16 cellular contexts compared by ENCODE assay signal in genomic region chr5:177024559-177024958, GRCh38. TPM values are rescaled to one million over a fixed set of nuclear protein-coding genes. Genes with fewer than 3 reads are reported as not detected.
DNase-seq lines count a peak whose midpoint lies in the region; ATAC-seq, FAIRE-seq and TF ChIP-seq lines count a peak whose summit lies in the region.
"Had no signal": no experiment of that assay in that cellular context is flagged by ENCODE, and none has a peak within 500 bp of the region (broad histone marks: within the 10 kb centered on the region; RNA-seq: fewer than 3 reads in every experiment).

No MANE protein-coding gene starts in this region.

- peaks cover 0 to 2% of the 10 kb centered on the region in 2 donors for H3K27me3 Mint-ChIP-seq in CD8-positive, alpha-beta memory T cell
- H3K27me3 Mint-ChIP-seq in activated T-helper 17 cell treated with anti-CD3 and anti-CD28 coated beads, Interleukin-2, amount 50 U/mL, for 72 hours: no peaks in the 10 kb centered on the region
- H3K27me3 Mint-ChIP-seq in memory B cell: no peaks in the 10 kb centered on the region

- no peak overlapping the region for H3K4me3 ChIP-seq in A549
- no peak overlapping the region for H3K4me3 ChIP-seq in CD8-positive, alpha-beta memory T cell (ENCODE audit: low read length)
- H3K4me3 ChIP-seq: coronary artery, pancreas, vagina had no signal

- peak overlapping the region; percentile 24 to 86 (median 47) for H3K4me3 Mint-ChIP-seq in CD8-positive, alpha-beta memory T cell
- peak overlapping the region; percentile 95 for H3K4me3 Mint-ChIP-seq in activated T-helper 17 cell treated with anti-CD3 and anti-CD28 coated beads, Interleukin-2, amount 50 U/mL, for 72 hours
- no peak overlapping the region for H3K4me3 Mint-ChIP-seq in memory B cell

- no peak for TF ChIP-seq POLR2A in A549 (IDR thresholded peaks at IDR 0.05; ENCODE audit: low read length)

- no peak for TF ChIP-seq CTCF in A549 (IDR thresholded peaks at IDR 0.05)

- no peak for TF ChIP-seq EP300 in A549 (IDR thresholded peaks at IDR 0.05)

- H3K36me3 ChIP-seq in CD8-positive, alpha-beta memory T cell (ENCODE audit: insufficient read depth, low read length): no peaks in the 10 kb centered on the region
- H3K36me3 ChIP-seq: pancreas, vagina had no signal

- no peak for FAIRE-seq in A549 (lab: Jason Lieb, UNC)
- FAIRE-seq: pancreas, small intestine had no signal

- H3K4me1 ChIP-seq in A549: peaks cover 25% of the 10 kb centered on the region
- H3K4me1 ChIP-seq in CD8-positive, alpha-beta memory T cell (ENCODE audit: insufficient read depth, low read length): peaks cover 23% of the 10 kb centered on the region

- no peaks in the 10 kb centered on the region for H3K27me3 ChIP-seq in CD8-positive, alpha-beta memory T cell (ENCODE audit: insufficient read depth, low read length, poor library complexity, severe bottlenecking)
- H3K27me3 ChIP-seq: pancreas, vagina had no signal

- H3K36me3 Mint-ChIP-seq in CD8-positive, alpha-beta memory T cell: peaks cover 3 to 35% (median 8%) of the 10 kb centered on the region in 3 donors
- peaks cover 43% of the 10 kb centered on the region for H3K36me3 Mint-ChIP-seq in activated T-helper 17 cell treated with anti-CD3 and anti-CD28 coated beads, Interleukin-2, amount 50 U/mL, for 72 hours (ENCODE audit: low read depth)
- H3K36me3 Mint-ChIP-seq in memory B cell: peaks cover 7% of the 10 kb centered on the region

- no peaks in the 10 kb centered on the region for H3K9me3 ChIP-seq in A549
- H3K9me3 ChIP-seq in CD8-positive, alpha-beta memory T cell (ENCODE audit: low read length): no peaks in the 10 kb centered on the region
- H3K9me3 ChIP-seq: pancreas, vagina had no signal

- H3K4me2 ChIP-seq in A549: peak overlapping the region; percentile 19; the same call in 1 of the 3 replicates

- WGBS in A549 (ENCODE audit: missing lambda C conversion rate): 88% methylated on average over 1 of the region's 1 CpG

- POLR2A ChIA-PET in A549 (lab: Yijun Ruan, JAX): no interaction called here
- POLR2A ChIA-PET in CD8-positive, alpha-beta memory T cell (lab: Charles Lee): no interaction called here

- H3K4me1 Mint-ChIP-seq in CD8-positive, alpha-beta memory T cell: peaks cover 37 to 54% (median 50%) of the 10 kb centered on the region in 3 donors
- H3K4me1 Mint-ChIP-seq in activated T-helper 17 cell treated with anti-CD3 and anti-CD28 coated beads, Interleukin-2, amount 50 U/mL, for 72 hours: peaks cover 28% of the 10 kb centered on the region
- H3K4me1 Mint-ChIP-seq in memory B cell: peaks cover 25% of the 10 kb centered on the region

- ATAC-seq in A549: no peak
- ATAC-seq in activated T-helper 17 cell treated with anti-CD3 and anti-CD28 coated beads, Interleukin-2, amount 50 U/mL, for 72 hours (replicated peaks): peak; percentile 24
- no peak for ATAC-seq in memory B cell (ENCODE audit: low read depth)
- ATAC-seq in GM21447 (IDR thresholded peaks at IDR 0.05; ENCODE audit: unreplicated experiment): no peak
- ATAC-seq: pancreas had no signal

- TF ChIP-seq RAD21 in A549 (conservative IDR thresholded peaks at IDR 0.05 in 1 of 2, IDR thresholded peaks at IDR 0.05 in 1 of 2): no peak

- CTCF ChIA-PET in A549 (lab: Yijun Ruan, JAX): interaction anchor here (1.1 to 1.4 kb wide), 2 partner anchors 47 to 366 kb away, joined by 3 to 4 read pairs; no protein-coding TSS in a partner anchor
- CTCF ChIA-PET in CD8-positive, alpha-beta memory T cell (lab: Charles Lee): interaction anchor here (0.9 kb wide), 1 partner anchor 19 kb away, joined by 3 read pairs; no protein-coding TSS in a partner anchor

- H3K27ac ChIP-seq in A549: no peak overlapping the region
- H3K27ac ChIP-seq in CD8-positive, alpha-beta memory T cell (ENCODE audit: low read depth, low read length): no peak overlapping the region
- H3K27ac ChIP-seq: coronary artery, epithelial cell of prostate, pancreas, vagina had no signal

- H3K9me3 Mint-ChIP-seq in CD8-positive, alpha-beta memory T cell: no peaks in the 10 kb centered on the region
- H3K9me3 Mint-ChIP-seq in activated T-helper 17 cell treated with anti-CD3 and anti-CD28 coated beads, Interleukin-2, amount 50 U/mL, for 72 hours: no peaks in the 10 kb centered on the region
- H3K9me3 Mint-ChIP-seq in memory B cell: no peaks in the 10 kb centered on the region

- DNase-seq in A549 (ENCODE audit: low read depth in 1 of 2, low spot score in 1 of 2): no peak
- DNase-seq in CD8-positive, alpha-beta memory T cell: no peak
- DNase-seq in memory B cell (ENCODE audit: low spot score in 2 of 2): no peak
- DNase-seq in COLO829 (ENCODE audit: low spot score): no peak
- DNase-seq in NCI-H1417 (lab: John Stamatoyannopoulos, UW): no peak
- no peak for DNase-seq in NCI-H2107 (lab: John Stamatoyannopoulos, UW)
- DNase-seq: amygdala, islet precursor cell, NCI-H1048, pancreas, small intestine had no signal

- peak overlapping the region; percentile 56 to 93 (median 62) for H3K27ac Mint-ChIP-seq in CD8-positive, alpha-beta memory T cell
- H3K27ac Mint-ChIP-seq in activated T-helper 17 cell treated with anti-CD3 and anti-CD28 coated beads, Interleukin-2, amount 50 U/mL, for 72 hours: peak overlapping the region; percentile 72
- peak overlapping the region; percentile 7 for H3K27ac Mint-ChIP-seq in memory B cell

TF ChIP-seq in A549, 52 proteins besides CTCF, POLR2A, EP300 and RAD21:
- TF ChIP-seq ESRRA (IDR thresholded peaks at IDR 0.05; ENCODE audit: borderline replicate concordance, low read length) (no peak), USF2 (IDR thresholded peaks at IDR 0.05) (no peak), HDAC2 (IDR thresholded peaks at IDR 0.05) (no peak), TP53 (CRISPR knock-in tag; IDR thresholded peaks at IDR 0.05) (no peak), ATOH8 (CRISPR knock-in tag; IDR thresholded peaks at IDR 0.05; ENCODE audit: low read depth) (no peak), NFE2L2 (conservative IDR thresholded peaks at IDR 0.05; ENCODE audit: low read length) (no peak), RARB (CRISPR knock-in tag; IDR thresholded peaks at IDR 0.05) (no peak), ZSCAN20 (CRISPR knock-in tag; IDR thresholded peaks at IDR 0.05) (no peak), JUNB (IDR thresholded peaks at IDR 0.05) (no peak), ZFP36 (IDR thresholded peaks at IDR 0.05; ENCODE audit: borderline replicate concordance, partially characterized antibody) (no peak), SMC3 (IDR thresholded peaks at IDR 0.05) (no peak)

RNA-seq across cellular contexts. Expression of gene ZNF346, which starts 2.1 kb away (rescaled TPM):
- 14.1 and 14.9 TPM in 2 replicates for polyA plus RNA-seq in A549 (2011; rRNA removed)
- 13.5 and 16.0 TPM in 2 replicates for polyA plus RNA-seq in A549 (2012; cell fraction: cytosol; rRNA removed)
- 16.3 and 19.4 TPM in 2 replicates for polyA plus RNA-seq in A549 (2012; cell fraction: nucleus; rRNA removed)
- 12.1 to 13.5 TPM (median 12.5 TPM) in 3 replicates for polyA plus RNA-seq in A549 (2017; fragmentation: RNase III; extraction: RNeasy Plus Mini Kit Qiagen cat#74134 plus additional on column Dnase treatment)
- 21.9 and 22.1 TPM in 2 replicates for polyA minus RNA-seq in A549 (2011; rRNA and poly(A)+ RNA removed)
- 10 to 100 TPM; 19.5 to 22.0 TPM for total RNA-seq in CD8-positive, alpha-beta memory T cell
- polyA plus RNA-seq in CD8-positive, alpha-beta memory T cell: 16.8 TPM
- total RNA-seq in activated T-helper 17 cell treated with anti-CD3 and anti-CD28 coated beads, Interleukin-2, amount 50 U/mL, for 72 hours: 10 to 100 TPM; 18.5 to 22.5 TPM

RNA-seq across cellular contexts. Expression of gene UIMC1, which starts 18.0 kb away (rescaled TPM):
- 50.6 and 52.5 TPM in 2 replicates for polyA plus RNA-seq in A549 (2011; rRNA removed)
- 18.2 and 19.8 TPM in 2 replicates for polyA plus RNA-seq in A549 (2012; cell fraction: cytosol; rRNA removed)
- polyA plus RNA-seq in A549 (2012; cell fraction: nucleus; rRNA removed): 11.6 and 17.6 TPM in 2 replicates
- 43.8 to 47.8 TPM (median 47.7 TPM) in 3 replicates for polyA plus RNA-seq in A549 (2017; fragmentation: RNase III; extraction: RNeasy Plus Mini Kit Qiagen cat#74134 plus additional on column Dnase treatment)
- polyA minus RNA-seq in A549 (2011; rRNA and poly(A)+ RNA removed): 27.8 and 28.4 TPM in 2 replicates
- 10 to 100 TPM; 39.2 to 44.9 TPM for total RNA-seq in CD8-positive, alpha-beta memory T cell
- polyA plus RNA-seq in CD8-positive, alpha-beta memory T cell: 24.7 TPM
- 10 to 100 TPM; 42.5 to 43.0 TPM for total RNA-seq in activated T-helper 17 cell treated with anti-CD3 and anti-CD28 coated beads, Interleukin-2, amount 50 U/mL, for 72 hours

Comparison
In these comparisons a context has a peak if more than half of its experiments do, and no peak if none do; other contexts are left out.
1. H3K27ac Mint-ChIP-seq: peak in every context shown above with its lines; median percentile 72 in activated T-helper 17 cell treated with anti-CD3 and anti-CD28 coated beads, Interleukin-2, amount 50 U/mL, for 72 hours; 62 in CD8-positive, alpha-beta memory T cell; 7 in memory B cell.